Comparison of ENCODE assay signal across 8 cellular contexts in genomic region chr6:157763894-157764345, GRCh38. TPM values are rescaled to one million over a fixed set of nuclear protein-coding genes. Genes with fewer than 3 reads are reported as not detected.
DNase-seq lines count a peak whose midpoint lies in the region; ATAC-seq and TF ChIP-seq lines count a peak whose summit lies in the region.

No MANE protein-coding gene starts in this region.

- H3K4me2 ChIP-seq in DND-41 (ENCODE audit: insufficient read depth, low read length) (peak overlapping the region; percentile 56), H9 (ENCODE audit: insufficient read depth, insufficient read length, low read length) (peak overlapping the region; percentile 2), SK-N-SH (peak overlapping the region; percentile 63; the same call in 1 of the 2 replicates)

- H4K5ac ChIP-seq in H9 (ENCODE audit: insufficient read length, low read depth, low read length) = no peak overlapping the region

- no peak overlapping the region for H2BK20ac ChIP-seq in H9 (ENCODE audit: low read depth, low read length, poor library complexity, severe bottlenecking)

- no peaks in the 10 kb centered on the region for H3K23me2 ChIP-seq in H9 (ENCODE audit: insufficient read length, low read depth, low read length, poor library complexity, severe bottlenecking)

- H3K18ac ChIP-seq in H9 (ENCODE audit: insufficient read length, low read depth, low read length) = peak overlapping the region; percentile 27

- no peaks in the 10 kb centered on the region for H3K79me1 ChIP-seq in H9 (ENCODE audit: insufficient read depth, low read depth, low read length, poor library complexity, severe bottlenecking)

- no peak overlapping the region for H2BK15ac ChIP-seq in H9 (ENCODE audit: low read depth, low read length)

- TF ChIP-seq RAD21 in SK-N-SH (IDR thresholded peaks at IDR 0.05; ENCODE audit: low read length) (no peak), liver (IDR thresholded peaks at IDR 0.05) (no peak)

- H2BK12ac ChIP-seq in H9 (ENCODE audit: insufficient read length, low read depth, low read length) = peak overlapping the region; percentile 4

- H3K27me3 ChIP-seq in DND-41 (ENCODE audit: insufficient read depth, low read length, poor library complexity) = no peaks in the 10 kb centered on the region
- no peaks in the 10 kb centered on the region for H3K27me3 ChIP-seq in H9 (ENCODE audit: insufficient read depth, low read length)
- H3K27me3 ChIP-seq in SK-N-SH (ENCODE audit: insufficient read depth) = no peaks in the 10 kb centered on the region
- no peaks in the 10 kb centered on the region for H3K27me3 ChIP-seq in liver (ENCODE audit: control insufficient read depth in 4 of 4, insufficient read depth in 4 of 4, low read length in 3 of 4)

- no peak overlapping the region for H3K56ac ChIP-seq in H9 (ENCODE audit: insufficient read length, low read depth, low read length)

- CTCF ChIA-PET in SK-N-SH (lab: Yijun Ruan, JAX) = interaction anchor here (1.4 to 3.6 kb wide), 3 partner anchors 8 to 119 kb away, joined by 3 to 29 read pairs (median 9); no protein-coding TSS in a partner anchor

- H3K14ac ChIP-seq in H9 (ENCODE audit: insufficient read depth, low read length) = no peak overlapping the region

- H3K79me2 ChIP-seq in DND-41 (ENCODE audit: insufficient read depth, low read length) (no peaks in the 10 kb centered on the region), H9 (ENCODE audit: insufficient read depth, low read length) (no peaks in the 10 kb centered on the region), SK-N-SH (ENCODE audit: insufficient read depth) (no peaks in the 10 kb centered on the region)

- H3K36me3 ChIP-seq in DND-41 (ENCODE audit: insufficient read depth, low read length) = no peaks in the 10 kb centered on the region
- no peaks in the 10 kb centered on the region for H3K36me3 ChIP-seq in SK-N-SH (replicated peaks in 1 of 2; ENCODE audit: control insufficient read depth in 1 of 2, insufficient read depth in 2 of 2, low read length in 1 of 2)
- H3K36me3 ChIP-seq in liver (ENCODE audit: control insufficient read depth in 4 of 4, insufficient read depth in 3 of 4, low read depth in 1 of 4, low read length in 3 of 4) = no peaks in the 10 kb centered on the region

- H2AFZ ChIP-seq in DND-41 (ENCODE audit: low read depth, low read length) = no peak overlapping the region
- H2AFZ ChIP-seq in H9 (ENCODE audit: low read length) = no peak overlapping the region
- H2AFZ ChIP-seq in SK-N-SH (ENCODE audit: low read depth) = no peak overlapping the region

- no peaks in the 10 kb centered on the region for H4K20me1 ChIP-seq in DND-41 (ENCODE audit: insufficient read depth, low read length)
- H4K20me1 ChIP-seq in H9 (ENCODE audit: control insufficient read depth, insufficient read depth, insufficient read length) = no peaks in the 10 kb centered on the region
- no peaks in the 10 kb centered on the region for H4K20me1 ChIP-seq in SK-N-SH (ENCODE audit: insufficient read depth)

- H3K9me3 ChIP-seq in DND-41 (ENCODE audit: insufficient read depth, low read length, severe bottlenecking) (no peaks in the 10 kb centered on the region), H9 (ENCODE audit: control insufficient read depth, low read depth, low read length) (no peaks in the 10 kb centered on the region), SK-N-SH (no peaks in the 10 kb centered on the region), liver (ENCODE audit: control insufficient read depth in 4 of 4, low read length in 3 of 4) (no peaks in the 10 kb centered on the region)

- peak overlapping the region in 2 of 3 experiments; percentile 27 to 96; a peak in 2 of 7 replicates for H3K27ac Mint-ChIP-seq in H9

- H3K9me2 ChIP-seq in SK-N-SH = no peaks in the 10 kb centered on the region

- no peak overlapping the region for H3K23ac ChIP-seq in H9 (ENCODE audit: insufficient read length, low read depth, low read length)

- H3K27me3 Mint-ChIP-seq in H9 (ENCODE audit: low read depth) = peaks cover under 1% of the 10 kb centered on the region; the same call in 1 of the 2 replicates

- no peak overlapping the region for H4K8ac ChIP-seq in H9 (replicated peaks; ENCODE audit: insufficient read length, low read depth, low read length)

- POLR2A ChIA-PET in SK-N-SH (lab: Yijun Ruan, JAX) = no interaction called here

- no peak overlapping the region for H2AK5ac ChIP-seq in H9 (ENCODE audit: insufficient read length, low read length)

- peaks cover 32% of the 10 kb centered on the region for H3F3A ChIP-seq in SK-N-SH (replicated peaks; ENCODE audit: insufficient read depth)

- no peak for DNase-seq in DND-41
- DNase-seq in H9 = no peak
- no peak for DNase-seq in SK-N-SH
- no peak for DNase-seq in kidney glomerular epithelial cell (lab: John Stamatoyannopoulos, UW)
- no peak for DNase-seq in NCI-H187 (lab: John Stamatoyannopoulos, UW)
- DNase-seq in islet precursor cell = no peak
- DNase-seq in D341Med (ENCODE audit: low spot score) = no peak

- no peak overlapping the region for H3K4me3 Mint-ChIP-seq in H9

- H3T11ph ChIP-seq in H9 (ENCODE audit: low read length) = peak overlapping the region; percentile 7

- H3K27ac ChIP-seq in DND-41 (ENCODE audit: low read length) = no peak overlapping the region
- H3K27ac ChIP-seq in H9 (ENCODE audit: insufficient read length, low read depth, low read length) = peak overlapping the region; percentile 72
- peak overlapping the region; percentile 82 to 95 for H3K27ac ChIP-seq in SK-N-SH (ENCODE audit: low read depth in 2 of 2, low read length in 1 of 2)
- H3K27ac ChIP-seq in liver (ENCODE audit: low read depth in 1 of 2, low read length in 2 of 2) = peak overlapping the region; percentile 67 to 68

- H3K4me1 ChIP-seq in DND-41 (ENCODE audit: insufficient read depth, low read length) (peaks cover 24% of the 10 kb centered on the region), H9 (ENCODE audit: insufficient read depth, low read length) (peaks cover 19% of the 10 kb centered on the region), SK-N-SH (ENCODE audit: control insufficient read depth in 1 of 2, insufficient read depth in 2 of 2, low read depth in 1 of 2, low read length in 1 of 2) (peaks cover 17 to 32% of the 10 kb centered on the region in 2 experiments), liver (ENCODE audit: control insufficient read depth in 4 of 4, insufficient read depth in 4 of 4, low read length in 3 of 4) (peaks cover 0 to 2% (median 0%) of the 10 kb centered on the region in 4 donors)

- H4K91ac ChIP-seq in H9 (ENCODE audit: insufficient read length, low read depth, low read length) = no peak overlapping the region

- H3K4me3 ChIP-seq in DND-41 (ENCODE audit: low read depth in 1 of 2, low read length in 2 of 2) (peak overlapping the region in 1 of 2 experiments; percentile 21; a peak in 2 of 4 replicates), SK-N-SH (ENCODE audit: low read depth in 2 of 2, low read length in 1 of 2) (no peak overlapping the region), liver (ENCODE audit: low read depth in 1 of 3, low read length in 3 of 3) (no peak overlapping the region)

- no peaks in the 10 kb centered on the region; a peak in 1 of 5 replicates for H3K9me3 Mint-ChIP-seq in H9

- TF ChIP-seq EP300 in SK-N-SH (IDR thresholded peaks at IDR 0.05; ENCODE audit: borderline replicate concordance in 1 of 2, low read depth in 1 of 2, low read length in 1 of 2) = no peak

- H3K9ac ChIP-seq in DND-41 (ENCODE audit: low read depth, low read length) (no peak overlapping the region), H9 (ENCODE audit: extremely low read depth, insufficient read length, low read length) (no peak overlapping the region), SK-N-SH (peak overlapping the region; percentile 52; the same call in 1 of the 2 replicates), liver (ENCODE audit: low read depth in 1 of 2, low read length in 2 of 2) (no peak overlapping the region)

- WGBS in H9 (ENCODE audit: extremely low coverage, insufficient read length, low lambda C conversion rate) = no CpG with 5 or more reads among the region's 5 CpGs
- WGBS in SK-N-SH (ENCODE audit: low lambda C conversion rate) = 60% methylated on average over 5 of the region's 5 CpGs
- 63% methylated on average over 5 of the region's 5 CpGs for WGBS in liver

- ATAC-seq in DND-41 (ENCODE audit: insufficient read depth, low read depth) = peak; percentile 7; the same call in 1 of the 3 replicates

- no peaks in the 10 kb centered on the region for H3K36me3 Mint-ChIP-seq in H9 (ENCODE audit: insufficient read depth in 1 of 3, low read depth in 3 of 3)

- TF ChIP-seq CTCF in DND-41 (IDR thresholded peaks at IDR 0.05; ENCODE audit: borderline replicate concordance, extremely low read depth, low read length, poor library complexity, severe bottlenecking) = no peak
- no peak for TF ChIP-seq CTCF in H9 (conservative IDR thresholded peaks at IDR 0.05)
- TF ChIP-seq CTCF in SK-N-SH (IDR thresholded peaks at IDR 0.05) = no peak
- TF ChIP-seq CTCF in liver (IDR thresholded peaks at IDR 0.05; ENCODE audit: low read depth, low read length, missing input control) = no peak

- H2BK120ac ChIP-seq in H9 (ENCODE audit: low read depth, low read length, poor library complexity, severe bottlenecking) = no peak overlapping the region

- no peak overlapping the region for H3K4ac ChIP-seq in H9 (ENCODE audit: low read depth, low read length)

- H3K4me1 Mint-ChIP-seq in H9 = peaks cover 49 to 62% of the 10 kb centered on the region in 2 experiments

- no peak overlapping the region for H2BK5ac ChIP-seq in H9 (ENCODE audit: insufficient read length, low read length)

TF ChIP-seq in SK-N-SH, 30 proteins besides CTCF, POLR2A, EP300 and RAD21 (continues in another document):
- TF ChIP-seq GABPA (IDR thresholded peaks at IDR 0.05; ENCODE audit: low read depth) = no peak
- TF ChIP-seq FOXJ3 (CRISPR knock-in tag; IDR thresholded peaks at IDR 0.05) = no peak
- TF ChIP-seq RXRA (IDR thresholded peaks at IDR 0.05; ENCODE audit: borderline replicate concordance, low read depth) = no peak

TF ChIP-seq in liver, 16 proteins besides CTCF, POLR2A, EP300 and RAD21 (continues in another document):
- TF ChIP-seq MAX (IDR thresholded peaks at IDR 0.05) (no peak), ATF3 (IDR thresholded peaks at IDR 0.05) (no peak), FOXA1 (IDR thresholded peaks at IDR 0.05) (no peak)

RNA-seq across cellular contexts. Expression of gene SNX9, which starts 59.1 kb away (rescaled TPM):
- total RNA-seq in H9 (2021) (31.3 and 32.9 TPM in 2 replicates), liver (10 to 100 TPM; 20.0 to 31.0 TPM)
- polyA plus RNA-seq in SK-N-SH (2012; rRNA removed) (31.6 and 31.8 TPM in 2 replicates), liver (10 to 100 TPM; 16.4 to 24.6 TPM)
- polyA plus RNA-seq in SK-N-SH (2012; cell fraction: cytosol; rRNA removed) = 29.1 and 31.1 TPM in 2 replicates
- 27.0 and 35.2 TPM in 2 replicates for polyA plus RNA-seq in SK-N-SH (2012; cell fraction: nucleus; rRNA removed)

Comparison
In these comparisons a context has a peak if more than half of its experiments do, and no peak if none do; other contexts are left out.
1. H3K4me2 ChIP-seq: peak in every context shown above with its lines; median percentile 63 in SK-N-SH; 56 in DND-41; 2 in H9.